In genomic region chr7:5523052-5523711, GRCh38 we compare ENCODE assay signal across 1 cellular context.
A peak's percentile ranks its signal among the peaks of the same experiment; 100 is the strongest.
TF ChIP-seq lines count a peak whose summit lies in the region.

No MANE protein-coding gene starts in this region.

TF ChIP-seq in WTC11, 78 proteins besides CTCF, POLR2A, EP300 and RAD21 (continued from another document):
- TF ChIP-seq ZNF532 (CRISPR knock-in tag; IDR thresholded peaks at IDR 0.05; ENCODE audit: borderline replicate concordance) (peak; percentile 91; the same call in 1 of the 2 replicates), ZBTB43 (CRISPR knock-in tag; IDR thresholded peaks at IDR 0.05) (no peak), AR (CRISPR knock-in tag; IDR thresholded peaks at IDR 0.05) (peak; percentile 69), NFATC4 (CRISPR knock-in tag; IDR thresholded peaks at IDR 0.05) (peak; percentile 94), ZNF512 (CRISPR knock-in tag; IDR thresholded peaks at IDR 0.05; ENCODE audit: borderline replicate concordance) (no peak), SMAD4 (CRISPR knock-in tag; IDR thresholded peaks at IDR 0.05) (peak; percentile 31; the same call in 1 of the 2 replicates)
